In the genomic region with DNA sequence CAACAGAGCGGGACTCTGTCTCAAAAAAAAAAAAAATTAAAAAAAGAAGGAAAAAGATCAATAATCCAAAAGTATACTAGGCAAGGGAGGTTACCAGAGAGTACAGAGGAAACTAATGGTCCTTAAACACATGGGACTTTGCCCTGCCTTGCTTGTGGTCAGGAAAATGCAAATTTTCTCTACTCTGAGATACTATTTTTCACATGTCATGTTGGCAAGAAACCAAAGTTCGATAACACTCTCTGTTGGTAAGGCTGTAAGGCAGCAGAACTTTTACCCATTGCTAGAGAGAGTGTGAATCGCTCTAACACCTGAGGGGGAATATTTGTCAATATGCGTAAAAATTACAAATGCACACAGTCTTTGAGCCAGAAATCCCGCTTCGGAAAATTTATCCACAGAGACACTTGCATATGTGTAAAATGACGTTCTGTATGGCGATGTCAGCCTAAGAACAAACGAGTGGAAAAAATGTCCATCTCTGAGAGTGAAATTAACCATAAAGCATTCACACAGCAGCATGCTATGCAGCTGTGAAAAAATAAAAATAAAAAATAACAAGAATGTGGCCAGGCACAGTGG, we compare ENCODE assay signal across 11 cellular contexts. TPM values are rescaled to one million over a fixed set of nuclear protein-coding genes. Genes with fewer than 3 reads are reported as not detected.
DNase-seq lines count a peak whose midpoint lies in the region; ATAC-seq and TF ChIP-seq lines count a peak whose summit lies in the region.
"Had no signal": no experiment of that assay in that cellular context is flagged by ENCODE, and none has a peak within 500 bp of the region (broad histone marks: within the 10 kb centered on the region; RNA-seq: fewer than 3 reads in every experiment).

No MANE protein-coding gene starts in this region.

- H3K36me3 ChIP-seq in OCI-LY7 (ENCODE audit: insufficient read depth, low read length): no peaks in the 10 kb centered on the region
- H3K36me3 ChIP-seq in transverse colon: no peaks in the 10 kb centered on the region

- intact Hi-C loops in OCI-LY7 (cut with micrococcal nuclease; ENCODE audit: unreplicated experiment): no loop called here
- intact Hi-C loops in transverse colon (cut with DNase I; ENCODE audit: low total_unique reads): no loop called here

- H3K27ac ChIP-seq in OCI-LY7 (ENCODE audit: low read depth, low read length, poor library complexity, severe bottlenecking) (peak overlapping the region; percentile 69), transverse colon (peak overlapping the region in 3 of 4 donors; percentile 34 to 55 (median 42)), coronary artery (no peak overlapping the region)

- POLR2A ChIA-PET in OCI-LY7 (lab: Charles Lee): interaction anchor here (0.7 kb wide), 6 partner anchors 12 to 1380 kb away, joined by 3 to 5 read pairs (median 3); no protein-coding TSS in a partner anchor

- H3K4me3 ChIP-seq in OCI-LY7 (ENCODE audit: low read depth, low read length, poor library complexity, severe bottlenecking) (peak overlapping the region; percentile 48), transverse colon (no peak overlapping the region), coronary artery (no peak overlapping the region)

- no peak for TF ChIP-seq CTCF in OCI-LY7 (conservative IDR thresholded peaks at IDR 0.05; ENCODE audit: low read length)
- TF ChIP-seq CTCF in transverse colon (IDR thresholded peaks at IDR 0.05): no peak
- no peak for TF ChIP-seq CTCF in coronary artery (IDR thresholded peaks at IDR 0.05)

- H3K79me2 ChIP-seq in OCI-LY7 (ENCODE audit: insufficient read depth, low read depth, low read length): no peaks in the 10 kb centered on the region

- H3K4me1 ChIP-seq in OCI-LY7 (ENCODE audit: insufficient read depth, low read length, poor library complexity, severe bottlenecking) (peaks cover 43% of the 10 kb centered on the region), transverse colon (peaks cover 0 to 3% (median 2%) of the 10 kb centered on the region in 4 donors)

- no TSS peak for BruUV-seq in OCI-LY7 (replicated peaks; lab: Mats Ljungman, UMichigan)

- in situ Hi-C loops in transverse colon (cut with MboI; ENCODE audit: low pct_ligation_motif_present in 1 of 4, low pct_unique_long_range_greater_than_20kb in 1 of 4, low sequenced_read_pairs in 3 of 4): no loop called here

- peak; percentile 20 for DNase-seq in NOMO-1 treated with DMSO at 0.1 percent for 48 hours (lab: John Stamatoyannopoulos, UW; ENCODE audit: unreplicated experiment)
- no peak for DNase-seq in NOMO-1 treated with dmso at 0.1 percent for 144 hours (lab: John Stamatoyannopoulos, UW; ENCODE audit: unreplicated experiment)
- DNase-seq in OCI-LY7 (ENCODE audit: low spot score): peak; percentile 64
- no peak for DNase-seq in transverse colon
- DNase-seq in coronary artery (ENCODE audit: low spot score): no peak
- no peak for DNase-seq in NCI-H2196 (lab: John Stamatoyannopoulos, UW; ENCODE audit: unreplicated experiment)
- DNase-seq in SKM-1 treated with dmso at 0.1 percent for 144 hours (lab: John Stamatoyannopoulos, UW; ENCODE audit: unreplicated experiment): no peak
- DNase-seq: NCI-H187 treated with DMSO at 0.1 percent for 48 hours had no signal

- peak overlapping the region; percentile 66; the same call in 1 of the 2 replicates for H2AFZ ChIP-seq in OCI-LY7 (ENCODE audit: low read length)

- no peaks in the 10 kb centered on the region for H3K9me2 ChIP-seq in OCI-LY7 (ENCODE audit: insufficient read depth, low read length)

- CTCF ChIA-PET in OCI-LY7 (lab: Charles Lee; ENCODE audit: unreplicated experiment): interaction anchor here (0.6 kb wide), 1 partner anchor 28 kb away, joined by 3 read pairs; no protein-coding TSS in a partner anchor

- no peak for TF ChIP-seq EP300 in transverse colon (IDR thresholded peaks at IDR 0.05; ENCODE audit: low read depth)

- no peak for TF ChIP-seq POLR2A in transverse colon (IDR thresholded peaks at IDR 0.05)

- 36 to 39% methylated on average over 9 of the region's 9 CpGs for WGBS in transverse colon (ENCODE audit: low coverage in 1 of 2), 2 donors

- H3K9me3 ChIP-seq in OCI-LY7 (ENCODE audit: low read length) (no peaks in the 10 kb centered on the region), transverse colon (no peaks in the 10 kb centered on the region)

- no peaks in the 10 kb centered on the region for H3K27me3 ChIP-seq in transverse colon

- peak; percentile 90 for ATAC-seq in HG02798 (IDR thresholded peaks at IDR 0.05; ENCODE audit: poor library complexity, unreplicated experiment)

- H4K20me1 ChIP-seq in OCI-LY7 (ENCODE audit: insufficient read depth, low read length): no peaks in the 10 kb centered on the region

- H3K4me2 ChIP-seq in OCI-LY7 (ENCODE audit: low read length): peak overlapping the region; percentile 76

RNA-seq across cellular contexts. Expression of a gene that starts 9.4 kb away (rescaled TPM):
- total RNA-seq in OCI-LY7 (2014; rRNA removed; shearing (Covaris generic)): 3.5 and 4.4 TPM in 2 replicates
- 13.8 and 17.4 TPM in 2 replicates for total RNA-seq in OCI-LY7 (2022)
- total RNA-seq in transverse colon: 1 to 10 TPM; 3.7 to 9.0 (median 8.1) TPM

RNA-seq across cellular contexts. Expression of a gene that starts 12.4 kb away (rescaled TPM):
- total RNA-seq in OCI-LY7 (2014; rRNA removed; shearing (Covaris generic)): not detected in 2 replicates
- total RNA-seq in OCI-LY7 (2022): not detected in 2 replicates
- not detected for total RNA-seq in transverse colon
- total RNA-seq: A172; T-helper 2 cell treated with Interferon-gamma antibody and Interleukin-4, amounts not matched to agents 100 ng/mL and 5 ng/mL, for 36 hours had no signal

RNA-seq across cellular contexts. Expression of a gene that starts 16.0 kb away (rescaled TPM):
- total RNA-seq in OCI-LY7 (2014; rRNA removed; shearing (Covaris generic)): 5.2 and 6.7 TPM in 2 replicates
- 6.0 and 9.0 TPM in 2 replicates for total RNA-seq in OCI-LY7 (2022)
- 1 to 10 TPM in 3 of 4 donors, under 1 TPM in 1; 0.37 to 2.1 (median 1.5) TPM for total RNA-seq in transverse colon

RNA-seq across cellular contexts. Expression of a gene that starts 46.3 kb away (rescaled TPM):
- 0.09 TPM in 1 of 2 replicates, not detected in the other for total RNA-seq in OCI-LY7 (2014; rRNA removed; shearing (Covaris generic))
- total RNA-seq in OCI-LY7 (2022) (not detected in 2 replicates), transverse colon (under 1 TPM in 2 of 4 donors, not detected in 2; 0.14 to 0.32 TPM)
- total RNA-seq: T-helper 2 cell treated with Interferon-gamma antibody and Interleukin-4, amounts not matched to agents 100 ng/mL and 5 ng/mL, for 36 hours had no signal

RNA-seq across cellular contexts. Expression of a gene that starts 57.0 kb away (rescaled TPM):
- 3.3 and 6.4 TPM in 2 replicates for total RNA-seq in OCI-LY7 (2014; rRNA removed; shearing (Covaris generic))
- total RNA-seq in OCI-LY7 (2022) (3.9 TPM in 2 replicates), transverse colon (100 to 1,000 TPM in 1 of 4 donors, 10 to 100 TPM in 3; 23.8 to 115 (median 35.8) TPM)

Comparison
In these comparisons a context has a peak if more than half of its experiments do, and no peak if none do; other contexts are left out.
1. DNase-seq: peak in NOMO-1 treated with DMSO at 0.1 percent for 48 hours (single experiment) and OCI-LY7 (single experiment); none in NOMO-1 treated with dmso at 0.1 percent for 144 hours (single experiment), transverse colon (single experiment), coronary artery (single experiment), NCI-H2196 (single experiment) and SKM-1 treated with dmso at 0.1 percent for 144 hours (single experiment).
2. H3K27ac ChIP-seq: peak in OCI-LY7 (single experiment) and transverse colon (3 of 4); none in coronary artery (0 of 2).